Comparison of ENCODE assay signal across 8 cellular contexts in the genomic region with DNA sequence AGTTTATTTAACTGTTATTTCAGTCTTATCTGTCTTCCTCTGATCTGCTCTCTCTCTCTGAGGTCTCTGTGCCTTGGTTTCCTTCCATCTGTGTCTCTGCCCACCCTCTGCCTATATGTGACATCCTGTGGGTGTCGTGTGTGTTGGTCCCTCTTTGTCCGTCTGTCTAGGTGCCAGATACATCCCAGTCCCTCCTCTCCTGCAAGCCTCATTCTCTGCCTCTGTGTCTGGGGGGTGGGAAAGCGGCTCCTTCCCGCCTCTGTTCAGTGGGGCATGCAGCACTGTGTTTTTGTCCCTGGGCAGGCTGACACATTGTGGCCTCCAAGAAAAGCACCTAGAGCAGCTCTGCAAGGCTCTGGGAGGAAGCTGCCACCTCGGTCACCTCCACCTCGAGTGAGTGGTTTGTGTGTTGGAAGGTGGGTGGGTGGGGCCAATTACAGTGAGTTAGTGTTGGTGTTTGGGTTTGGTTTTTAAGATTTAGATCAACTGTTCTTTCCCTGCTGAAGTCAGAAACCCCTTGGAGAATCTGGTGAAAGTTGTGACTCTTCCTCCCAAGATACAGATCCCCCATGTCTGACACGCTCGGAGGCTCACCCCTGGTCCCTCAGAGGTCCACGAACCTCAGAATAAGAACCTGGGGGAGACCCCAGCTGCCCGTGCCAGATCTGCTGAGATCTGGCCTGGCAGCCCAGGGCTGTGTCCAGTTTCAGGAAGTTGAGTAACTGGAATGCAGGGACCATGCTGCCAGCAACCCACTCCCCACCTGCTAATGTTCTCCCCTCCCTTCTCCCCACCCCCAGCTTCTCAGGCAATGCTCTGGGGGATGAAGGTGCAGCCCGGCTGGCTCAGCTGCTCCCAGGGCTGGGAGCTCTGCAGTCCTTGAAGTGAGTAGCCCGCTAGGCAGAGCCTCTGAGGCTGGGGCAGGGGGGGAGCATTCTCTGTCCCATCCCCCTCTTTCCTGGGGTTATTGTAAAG. TPM values are rescaled to one million over a fixed set of nuclear protein-coding genes. Genes with fewer than 3 reads are reported as not detected.
DNase-seq lines count a peak whose midpoint lies in the region; ATAC-seq and TF ChIP-seq lines count a peak whose summit lies in the region.

No MANE protein-coding gene starts in this region.

- H3F3A ChIP-seq in GM23338 (replicated peaks; ENCODE audit: low read depth), result no peaks in the 10 kb centered on the region

- no peaks in the 10 kb centered on the region for H3K79me2 ChIP-seq in GM23338 (replicated peaks; ENCODE audit: insufficient read depth)

- H3K27me3 ChIP-seq in H7 (ENCODE audit: control insufficient read depth, insufficient read depth, low read length), result no peaks in the 10 kb centered on the region
- no peaks in the 10 kb centered on the region for H3K27me3 ChIP-seq in GM23338 (ENCODE audit: insufficient read depth)

- ATAC-seq in GM23338, result no peak

- peak overlapping the region; percentile 96 for H3K27ac Mint-ChIP-seq in T-helper 1 cell treated with Interleukin-12 subunit alpha and Interleukin-12 subunit beta and Interleukin-4 antibody, amounts not matched to agents 30 μg/mL and 1 μg/mL, for 36 hours
- H3K27ac Mint-ChIP-seq in GM23338, result no peak overlapping the region

- H3K4me1 ChIP-seq in GM23338 (ENCODE audit: insufficient read depth), result no peaks in the 10 kb centered on the region

- H4K20me1 ChIP-seq in GM23338 (replicated peaks; ENCODE audit: insufficient read depth), result no peaks in the 10 kb centered on the region

- no peaks in the 10 kb centered on the region for H3K9me2 ChIP-seq in GM23338 (ENCODE audit: insufficient read depth)

- peak; percentile 48 for DNase-seq in H7
- DNase-seq in central memory CD4-positive, alpha-beta T cell, result peak; percentile 82
- DNase-seq in stimulated activated CD8-positive, alpha-beta memory T cell treated with anti-CD3 and anti-CD28 coated beads, Interleukin-2, amount 100 ng/mL, for 1 hour (ENCODE audit: low read depth in 2 of 2), result peak; percentile 55 to 71
- DNase-seq in GM23338 (ENCODE audit: low spot score), result no peak
- DNase-seq in NCI-H524 treated with DMSO at 0.1 percent for 48 hours (lab: John Stamatoyannopoulos, UW), result no peak
- no peak for DNase-seq in DMS 273 treated with DMSO at 0.1 percent for 48 hours (lab: John Stamatoyannopoulos, UW)

- TF ChIP-seq CTCF in GM23338 (conservative IDR thresholded peaks at IDR 0.05; ENCODE audit: low read depth in 2 of 2), result no peak

- peaks cover 55% of the 10 kb centered on the region for H3K4me1 Mint-ChIP-seq in T-helper 1 cell treated with Interleukin-12 subunit alpha and Interleukin-12 subunit beta and Interleukin-4 antibody, amounts not matched to agents 30 μg/mL and 1 μg/mL, for 36 hours (ENCODE audit: low read depth)
- H3K4me1 Mint-ChIP-seq in GM23338, result peaks cover 13% of the 10 kb centered on the region

- H3K36me3 Mint-ChIP-seq in T-helper 1 cell treated with Interleukin-12 subunit alpha and Interleukin-12 subunit beta and Interleukin-4 antibody, amounts not matched to agents 30 μg/mL and 1 μg/mL, for 36 hours (ENCODE audit: low read depth), result peaks cover 61% of the 10 kb centered on the region
- peaks cover 7% of the 10 kb centered on the region; the same call in 2 of the 3 replicates for H3K36me3 Mint-ChIP-seq in GM23338 (ENCODE audit: low read depth)

- H2AFZ ChIP-seq in GM23338, result no peak overlapping the region

- H3K4me3 ChIP-seq in GM08714 (ENCODE audit: low read length), result peak overlapping the region; percentile 15; the same call in 1 of the 2 replicates
- no peak overlapping the region for H3K4me3 ChIP-seq in H7 (ENCODE audit: insufficient read depth, low read depth, low read length)
- H3K4me3 ChIP-seq in GM23338, result no peak overlapping the region

- no peak overlapping the region for H3K27ac ChIP-seq in GM23338 (ENCODE audit: low read depth)

- H3K9me3 Mint-ChIP-seq in T-helper 1 cell treated with Interleukin-12 subunit alpha and Interleukin-12 subunit beta and Interleukin-4 antibody, amounts not matched to agents 30 μg/mL and 1 μg/mL, for 36 hours, result no peaks in the 10 kb centered on the region
- H3K9me3 Mint-ChIP-seq in GM23338, result peaks cover 7% of the 10 kb centered on the region; the same call in 1 of the 3 replicates

- no peaks in the 10 kb centered on the region for H3K36me3 ChIP-seq in H7 (replicated peaks; ENCODE audit: control insufficient read depth, insufficient read depth, low read length)
- no peaks in the 10 kb centered on the region for H3K36me3 ChIP-seq in GM23338 (ENCODE audit: insufficient read depth)

- H3K4me3 Mint-ChIP-seq in T-helper 1 cell treated with Interleukin-12 subunit alpha and Interleukin-12 subunit beta and Interleukin-4 antibody, amounts not matched to agents 30 μg/mL and 1 μg/mL, for 36 hours, result peak overlapping the region; percentile 82
- no peak overlapping the region for H3K4me3 Mint-ChIP-seq in GM23338

- no peak overlapping the region for H3K4me2 ChIP-seq in GM23338

- H3K27me3 Mint-ChIP-seq in T-helper 1 cell treated with Interleukin-12 subunit alpha and Interleukin-12 subunit beta and Interleukin-4 antibody, amounts not matched to agents 30 μg/mL and 1 μg/mL, for 36 hours (ENCODE audit: low read depth), result no peaks in the 10 kb centered on the region
- peaks cover 14% of the 10 kb centered on the region for H3K27me3 Mint-ChIP-seq in GM23338 (ENCODE audit: insufficient read depth, low read depth, poor library complexity)

TF ChIP-seq in GM23338, 12 proteins besides CTCF, POLR2A, EP300 and RAD21 (continues in another document):
- TF ChIP-seq CREB1 (CRISPR knock-in tag; IDR thresholded peaks at IDR 0.05; ENCODE audit: low read depth) (no peak), EZH2phosphoT487 (IDR thresholded peaks at IDR 0.05; ENCODE audit: unreplicated experiment) (no peak), EZH2 (IDR thresholded peaks at IDR 0.05; ENCODE audit: low read depth, unreplicated experiment) (no peak), NANOG (IDR thresholded peaks at IDR 0.05; ENCODE audit: borderline replicate concordance) (no peak), POLR2AphosphoS5 (IDR thresholded peaks at IDR 0.05; ENCODE audit: low read depth) (no peak)
- TF ChIP-seq, protein P1, sequence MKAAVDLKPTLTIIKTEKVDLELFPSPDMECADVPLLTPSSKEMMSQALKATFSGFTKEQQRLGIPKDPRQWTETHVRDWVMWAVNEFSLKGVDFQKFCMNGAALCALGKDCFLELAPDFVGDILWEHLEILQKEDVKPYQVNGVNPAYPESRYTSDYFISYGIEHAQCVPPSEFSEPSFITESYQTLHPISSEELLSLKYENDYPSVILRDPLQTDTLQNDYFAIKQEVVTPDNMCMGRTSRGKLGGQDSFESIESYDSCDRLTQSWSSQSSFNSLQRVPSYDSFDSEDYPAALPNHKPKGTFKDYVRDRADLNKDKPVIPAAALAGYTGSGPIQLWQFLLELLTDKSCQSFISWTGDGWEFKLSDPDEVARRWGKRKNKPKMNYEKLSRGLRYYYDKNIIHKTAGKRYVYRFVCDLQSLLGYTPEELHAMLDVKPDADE (IDR thresholded peaks at IDR 0.05), result no peak

RNA-seq across cellular contexts. Expression of gene CPNE2, which starts 50.9 kb away (rescaled TPM):
- total RNA-seq in H7 (2014; rRNA removed; shearing (Covaris generic)), result 19.4 and 21.1 TPM in 2 replicates
- 11.3 and 14.2 TPM in 2 replicates for total RNA-seq in GM23338 (2014; rRNA removed; shearing (Covaris generic))
- 7.1 and 9.5 TPM in 2 replicates for polyA plus RNA-seq in GM23338 (2016; fragmentation: Nextera tagmentation; extraction: Ambion mirVana)

RNA-seq across cellular contexts. Expression of gene NLRC5, which starts 52.1 kb away (rescaled TPM):
- 0.80 and 0.85 TPM in 2 replicates for total RNA-seq in H7 (2014; rRNA removed; shearing (Covaris generic))
- total RNA-seq in GM23338 (2014; rRNA removed; shearing (Covaris generic)), result 3.9 and 8.1 TPM in 2 replicates
- 1.4 and 2.3 TPM in 2 replicates for polyA plus RNA-seq in GM23338 (2016; fragmentation: Nextera tagmentation; extraction: Ambion mirVana)

Comparison
In these comparisons a context has a peak if more than half of its experiments do, and no peak if none do; other contexts are left out.
1. DNase-seq: peak in H7 (single experiment), central memory CD4-positive, alpha-beta T cell (single experiment) and stimulated activated CD8-positive, alpha-beta memory T cell treated with anti-CD3 and anti-CD28 coated beads, Interleukin-2, amount 100 ng/mL, for 1 hour (2 of 2); none in GM23338 (single experiment), NCI-H524 treated with DMSO at 0.1 percent for 48 hours (single experiment) and DMS 273 treated with DMSO at 0.1 percent for 48 hours (single experiment).